ENCODE assay signal across 10 cellular contexts in genomic region chr17:45127583-45128300, GRCh38. TPM values are rescaled to one million over a fixed set of nuclear protein-coding genes. Genes with fewer than 3 reads are reported as not detected.
DNase-seq lines count a peak whose midpoint lies in the region; ATAC-seq, FAIRE-seq and TF ChIP-seq lines count a peak whose summit lies in the region.
"Had no signal": no experiment of that assay in that cellular context is flagged by ENCODE, and none has a peak within 500 bp of the region (broad histone marks: within the 10 kb centered on the region; RNA-seq: fewer than 3 reads in every experiment).

No MANE protein-coding gene starts in this region.

- DNase-seq in HT-29 (ENCODE audit: low spot score) (peak; percentile 80), K562 (ENCODE audit: extremely low read depth in 1 of 4, low spot score in 3 of 4) (no peak), keratinocyte (ENCODE audit: low read depth, low spot score) (no peak), nucleus accumbens (lab: John Stamatoyannopoulos, UW) (no peak), NCI-H2107 (lab: John Stamatoyannopoulos, UW) (no peak)
- DNase-seq: effector memory CD4-positive, alpha-beta T cell had no signal

- H4K20me1 ChIP-seq in K562 (replicated peaks; ENCODE audit: control insufficient read depth, insufficient read depth, low read length): peaks cover 6% of the 10 kb centered on the region; the same call in 1 of the 2 replicates
- no peaks in the 10 kb centered on the region for H4K20me1 ChIP-seq in keratinocyte (ENCODE audit: control insufficient read depth, extremely low read depth, insufficient read depth, low read length)

- TF ChIP-seq EP300 in K562 (IDR thresholded peaks at IDR 0.05; ENCODE audit: low read length): no peak

- no peaks in the 10 kb centered on the region; the same call in 2 of the 3 replicates for H3K79me2 ChIP-seq in K562 (ENCODE audit: control insufficient read depth, insufficient read depth, low read length)
- peaks cover 66% of the 10 kb centered on the region for H3K79me2 ChIP-seq in keratinocyte (ENCODE audit: control insufficient read depth, insufficient read depth, low read length)

- H2AFZ ChIP-seq in K562 (ENCODE audit: low read depth, low read length) (peak overlapping the region; percentile 8; the same call in 1 of the 2 replicates), keratinocyte (ENCODE audit: control insufficient read depth, low read length) (peak overlapping the region; percentile 67)

- H3K4me1 ChIP-seq in K562 (replicated peaks in 1 of 2; ENCODE audit: control insufficient read depth in 2 of 2, insufficient read depth in 2 of 2, low read length in 2 of 2): peaks cover 45 to 64% of the 10 kb centered on the region in 2 experiments
- peaks cover 63% of the 10 kb centered on the region for H3K4me1 ChIP-seq in keratinocyte (ENCODE audit: control insufficient read depth, extremely low read depth, insufficient read depth, low read length)
- H3K4me1 ChIP-seq in stomach smooth muscle (ENCODE audit: control insufficient read depth, insufficient read depth, low read length): peaks cover 59% of the 10 kb centered on the region

- H3K9ac ChIP-seq in K562 (ENCODE audit: insufficient read depth in 1 of 2, low read depth in 2 of 2, low read length in 2 of 2) (peak overlapping the region in 1 of 2 experiments; percentile 80; a peak in 2 of 4 replicates), keratinocyte (ENCODE audit: control insufficient read depth, extremely low read depth, insufficient read depth, low read length) (peak overlapping the region; percentile 55), stomach smooth muscle (ENCODE audit: low read length in 2 of 2) (peak overlapping the region in 1 of 2 donors; percentile 47)

- in situ Hi-C loops in K562 (cut with MboI): no loop called here

- intact Hi-C loops in K562 (cut with micrococcal nuclease): loop anchor here (10.0 kb wide), 1 partner anchor 113 kb away; no protein-coding TSS in a partner anchor

- CTCF ChIA-PET in K562 (lab: Yijun Ruan, JAX; ENCODE audit: low intra/inter-chr PET ratio): no interaction called here

- H3K4me3 ChIP-seq in K562 (no peak overlapping the region), keratinocyte (ENCODE audit: control insufficient read depth in 2 of 3, extremely low read depth in 1 of 3, insufficient read depth in 2 of 3, low read depth in 1 of 3, low read length in 3 of 3) (peak overlapping the region in 2 of 3 experiments; percentile 15 to 42), stomach smooth muscle (ENCODE audit: low read length in 2 of 2) (peak overlapping the region; percentile 16 to 35)

- no peak for ATAC-seq in K562
- no peak for ATAC-seq in HG02970 (IDR thresholded peaks at IDR 0.05; ENCODE audit: low FRiP score, unreplicated experiment)
- ATAC-seq in HG03045 (IDR thresholded peaks at IDR 0.05; ENCODE audit: unreplicated experiment): no peak

- no peak overlapping the region; the same call in 2 of the 3 replicates for H3K27ac ChIP-seq in K562 (ENCODE audit: extremely low read depth, low read depth, low read length)
- H3K27ac ChIP-seq in keratinocyte (ENCODE audit: control insufficient read depth, insufficient read depth, low read length): peak overlapping the region; percentile 70
- peak overlapping the region; percentile 55 for H3K27ac ChIP-seq in stomach smooth muscle (ENCODE audit: low read length)
- H3K27ac ChIP-seq: neutrophil had no signal

- H3K4me2 ChIP-seq in K562 (ENCODE audit: insufficient read depth, low read length): no peak overlapping the region
- H3K4me2 ChIP-seq in keratinocyte (ENCODE audit: control insufficient read depth, extremely low read depth, insufficient read depth, low read depth, low read length): peak overlapping the region; percentile 70

- POLR2A ChIA-PET in K562 (lab: Yijun Ruan, JAX): interaction anchor here (0.6 to 5.2 kb wide), 4 partner anchors 18 to 285 kb away, joined by 3 to 48 read pairs (median 3); partner anchors contain the start of gene HEXIM1

- no peak for FAIRE-seq in K562 (lab: Jason Lieb, UNC)
- FAIRE-seq in keratinocyte (lab: Jason Lieb, UNC): peak; percentile 88

- 63% methylated on average over 19 of the region's 20 CpGs for WGBS in K562 (ENCODE audit: insufficient coverage, low coverage, missing lambda C conversion rate)

- no TSS peak for BruUV-seq in K562 (replicated peaks; lab: Mats Ljungman, UMichigan)

- no peaks in the 10 kb centered on the region for H3K9me1 ChIP-seq in K562 (ENCODE audit: control insufficient read depth, insufficient read depth, low read length)
- no peaks in the 10 kb centered on the region for H3K9me1 ChIP-seq in keratinocyte (ENCODE audit: control insufficient read depth, extremely low read depth, insufficient read depth, low read length)

- no peak for TF ChIP-seq CTCF in K562 (IDR thresholded peaks at IDR 0.05 in 2 of 3, conservative IDR thresholded peaks at IDR 0.05 in 1 of 3; ENCODE audit: insufficient read depth in 2 of 3, low read depth in 1 of 3, low read length in 3 of 3)
- TF ChIP-seq CTCF in keratinocyte (optimal IDR thresholded peaks at IDR 0.05 in 1 of 3, IDR thresholded peaks at IDR 0.05 in 1 of 3, conservative IDR thresholded peaks at IDR 0.05 in 1 of 3; ENCODE audit: extremely low read depth in 1 of 3, insufficient read depth in 2 of 3, low read length in 3 of 3): no peak

- TF ChIP-seq RAD21 in K562 (CRISPR knock-in tag; conservative IDR thresholded peaks at IDR 0.05 in 1 of 2, IDR thresholded peaks at IDR 0.05 in 1 of 2): no peak

- H3K27me3 ChIP-seq in K562 (ENCODE audit: control insufficient read depth in 2 of 2, insufficient read depth in 2 of 2, low read length in 2 of 2) (no peaks in the 10 kb centered on the region), keratinocyte (ENCODE audit: control insufficient read depth, extremely low read depth, insufficient read depth, low read length) (no peaks in the 10 kb centered on the region), stomach smooth muscle (ENCODE audit: control insufficient read depth in 1 of 2, insufficient read depth in 2 of 2, low read length in 2 of 2) (no peaks in the 10 kb centered on the region)

- no peak for TF ChIP-seq POLR2A in K562 (conservative IDR thresholded peaks at IDR 0.05)

- no peaks in the 10 kb centered on the region for H3K36me3 ChIP-seq in K562 (ENCODE audit: control insufficient read depth, insufficient read depth, low read length)
- peaks cover 0 to 4% of the 10 kb centered on the region in 2 experiments for H3K36me3 ChIP-seq in keratinocyte (ENCODE audit: control insufficient read depth in 2 of 2, extremely low read depth in 1 of 2, insufficient read depth in 2 of 2, low read length in 2 of 2)
- no peaks in the 10 kb centered on the region for H3K36me3 ChIP-seq in stomach smooth muscle (ENCODE audit: control insufficient read depth in 2 of 2, insufficient read depth in 2 of 2, low read length in 2 of 2)
- H3K36me3 ChIP-seq: neutrophil had no signal

- dilution Hi-C loops in keratinocyte (cut with MboI; ENCODE audit: extremely low pct_ligation_motif_present, low sequenced_read_pairs): no loop called here

- H3K9me3 ChIP-seq in K562 (replicated peaks; ENCODE audit: control insufficient read depth, insufficient read depth, low read depth, low read length) (no peaks in the 10 kb centered on the region), keratinocyte (ENCODE audit: control insufficient read depth, low read depth, low read length) (no peaks in the 10 kb centered on the region), stomach smooth muscle (ENCODE audit: control insufficient read depth in 2 of 2, low read length in 2 of 2) (no peaks in the 10 kb centered on the region)
- H3K9me3 ChIP-seq: neutrophil had no signal

RNA-seq across cellular contexts. Expression of gene PLCD3, which starts 4.6 kb away (rescaled TPM):
- 130 and 142 TPM in 2 replicates for total RNA-seq in HT-29 (2014; rRNA removed; shearing (Covaris generic))
- 4.5 and 16.3 TPM in 2 replicates for total RNA-seq in K562 (2011; cell fraction: chromatin; rRNA removed; ENCODE audit: low replicate concordance)
- total RNA-seq in K562 (2011; cell fraction: nucleolus; rRNA removed): 10.4 and 13.0 TPM in 2 replicates
- total RNA-seq in K562 (2011; cell fraction: nucleoplasm; rRNA removed): 4.2 and 4.8 TPM in 2 replicates
- total RNA-seq in K562 (2014; rRNA removed) (7.5 and 8.8 TPM in 2 replicates), K562 (2014; rRNA removed; fragmentation: Illumina TruSeq; extraction: Trizol) (2.4 and 2.5 TPM in 2 replicates), K562 (2015; rRNA removed; fragmentation: Illumina TruSeq; extraction: Trizol) (4.0 and 4.6 TPM in 2 replicates), K562 (2021) (22.6 and 22.9 TPM in 2 replicates)
- polyA plus RNA-seq in K562 (2011; rRNA removed) (8.1 and 16.5 TPM in 2 replicates), K562 (2014; fragmentation: Illumina TruSeq; extraction: Trizol) (10.5 and 14.7 TPM in 2 replicates), K562 (2014; fragmentation: Nextera tagmentation; extraction: Ambion mirVana) (under 1 TPM; 0.20 to 0.27 TPM), K562 (2014; rRNA removed) (8.2 and 15.7 TPM in 2 replicates), keratinocyte (53.3 to 86.4 TPM (median 75.7 TPM) in 3 replicates)
- 15.2 and 44.8 TPM in 2 replicates for polyA plus RNA-seq in K562 (2011; cell fraction: cytosol; rRNA removed)
- 10.0 and 23.0 TPM in 2 replicates for polyA plus RNA-seq in K562 (2011; cell fraction: nucleus; rRNA removed)
- polyA plus RNA-seq in K562 (2012): 13.0 and 13.6 TPM in 2 replicates
- 1.6 and 13.2 TPM in 2 replicates for polyA minus RNA-seq in K562 (2011; rRNA and poly(A)+ RNA removed)
- polyA minus RNA-seq in K562 (2011; cell fraction: cytosol; rRNA and poly(A)+ RNA removed): 17.4 and 18.3 TPM in 2 replicates
- 3.4 and 8.9 TPM in 2 replicates for polyA minus RNA-seq in K562 (2011; cell fraction: nucleus; rRNA and poly(A)+ RNA removed)
- polyA plus RNA-seq in keratinocyte (2011; ENCODE audit: low read depth): 27.6 TPM
- 44.0 and 93.3 TPM in 2 replicates for polyA plus RNA-seq in keratinocyte (2011; cell fraction: cytosol; rRNA removed)
- 46.4 and 64.5 TPM in 2 replicates for polyA plus RNA-seq in keratinocyte (2011; cell fraction: nucleus; rRNA removed)
- polyA plus RNA-seq in keratinocyte (2012; ENCODE audit: low replicate concordance): 32.9 and 85.2 TPM in 2 replicates
- 77.9 to 252 TPM (median 124 TPM) in 3 replicates for polyA minus RNA-seq in keratinocyte
- 136 TPM for polyA minus RNA-seq in keratinocyte (2011; cell fraction: cytosol; rRNA and poly(A)+ RNA removed)
- polyA minus RNA-seq in keratinocyte (2011; cell fraction: nucleus; rRNA and poly(A)+ RNA removed): 45.5 and 47.5 TPM in 2 replicates

RNA-seq across cellular contexts. Expression of gene ACBD4, which starts 7.7 kb away (rescaled TPM):
- total RNA-seq in HT-29 (2014; rRNA removed; shearing (Covaris generic)): 12.0 and 12.3 TPM in 2 replicates
- total RNA-seq in K562 (2011; cell fraction: chromatin; rRNA removed; ENCODE audit: low replicate concordance): 14.7 and 39.0 TPM in 2 replicates
- total RNA-seq in K562 (2011; cell fraction: nucleolus; rRNA removed): 32.7 and 33.0 TPM in 2 replicates
- 14.5 and 17.5 TPM in 2 replicates for total RNA-seq in K562 (2011; cell fraction: nucleoplasm; rRNA removed)
- 5.5 and 6.3 TPM in 2 replicates for total RNA-seq in K562 (2014; rRNA removed)
- total RNA-seq in K562 (2014; rRNA removed; fragmentation: Illumina TruSeq; extraction: Trizol): 1.6 and 2.1 TPM in 2 replicates
- 2.0 and 2.1 TPM in 2 replicates for total RNA-seq in K562 (2015; rRNA removed; fragmentation: Illumina TruSeq; extraction: Trizol)
- total RNA-seq in K562 (2021): 4.7 and 5.7 TPM in 2 replicates
- polyA plus RNA-seq in K562 (2011; rRNA removed): 6.9 and 9.1 TPM in 2 replicates
- 4.9 and 7.5 TPM in 2 replicates for polyA plus RNA-seq in K562 (2011; cell fraction: cytosol; rRNA removed)
- 24.3 and 48.8 TPM in 2 replicates for polyA plus RNA-seq in K562 (2011; cell fraction: nucleus; rRNA removed)
- 6.1 and 12.0 TPM in 2 replicates for polyA plus RNA-seq in K562 (2012)
- 4.6 and 5.4 TPM in 2 replicates for polyA plus RNA-seq in K562 (2014; fragmentation: Illumina TruSeq; extraction: Trizol)
- polyA plus RNA-seq in K562 (2014; fragmentation: Nextera tagmentation; extraction: Ambion mirVana): under 1 TPM; 0.14 to 0.15 TPM
- 5.6 and 7.0 TPM in 2 replicates for polyA plus RNA-seq in K562 (2014; rRNA removed)
- polyA minus RNA-seq in K562 (2011; rRNA and poly(A)+ RNA removed): 1.8 and 2.6 TPM in 2 replicates
- polyA minus RNA-seq in K562 (2011; cell fraction: cytosol; rRNA and poly(A)+ RNA removed): 3.7 and 4.4 TPM in 2 replicates
- polyA minus RNA-seq in K562 (2011; cell fraction: nucleus; rRNA and poly(A)+ RNA removed): 17.5 and 22.5 TPM in 2 replicates
- 2.6 to 4.4 TPM (median 2.8 TPM) in 3 replicates for polyA plus RNA-seq in keratinocyte
- polyA plus RNA-seq in keratinocyte (2011; ENCODE audit: low read depth): 4.6 TPM
- polyA plus RNA-seq in keratinocyte (2011; cell fraction: cytosol; rRNA removed): 1.8 and 2.8 TPM in 2 replicates
- 7.9 and 11.8 TPM in 2 replicates for polyA plus RNA-seq in keratinocyte (2011; cell fraction: nucleus; rRNA removed)
- 3.5 and 7.2 TPM in 2 replicates for polyA plus RNA-seq in keratinocyte (2012; ENCODE audit: low replicate concordance)
- 1.3 to 3.9 TPM (median 3.9 TPM) in 3 replicates for polyA minus RNA-seq in keratinocyte
- 5.0 TPM for polyA minus RNA-seq in keratinocyte (2011; cell fraction: cytosol; rRNA and poly(A)+ RNA removed)
- 3.8 and 7.3 TPM in 2 replicates for polyA minus RNA-seq in keratinocyte (2011; cell fraction: nucleus; rRNA and poly(A)+ RNA removed)

RNA-seq across cellular contexts. Expression of gene HEXIM1, which starts 20.5 kb away (rescaled TPM):
- total RNA-seq in HT-29 (2014; rRNA removed; shearing (Covaris generic)): 9.4 and 9.6 TPM in 2 replicates
- 13.2 and 13.4 TPM in 2 replicates for total RNA-seq in K562 (2011; cell fraction: chromatin; rRNA removed; ENCODE audit: low replicate concordance)
- 10.9 and 13.0 TPM in 2 replicates for total RNA-seq in K562 (2011; cell fraction: nucleolus; rRNA removed)
- total RNA-seq in K562 (2011; cell fraction: nucleoplasm; rRNA removed): 15.3 and 17.7 TPM in 2 replicates
- total RNA-seq in K562 (2014; rRNA removed): 18.5 and 18.8 TPM in 2 replicates
- 4.0 and 4.2 TPM in 2 replicates for total RNA-seq in K562 (2014; rRNA removed; fragmentation: Illumina TruSeq; extraction: Trizol)
- 6.6 and 7.3 TPM in 2 replicates for total RNA-seq in K562 (2015; rRNA removed; fragmentation: Illumina TruSeq; extraction: Trizol)
- total RNA-seq in K562 (2021): 21.4 and 28.3 TPM in 2 replicates
- polyA plus RNA-seq in K562 (2011; rRNA removed): 7.9 and 9.1 TPM in 2 replicates
- 8.8 and 11.7 TPM in 2 replicates for polyA plus RNA-seq in K562 (2011; cell fraction: cytosol; rRNA removed)
- 7.8 and 10.5 TPM in 2 replicates for polyA plus RNA-seq in K562 (2011; cell fraction: nucleus; rRNA removed)
- polyA plus RNA-seq in K562 (2012): 18.0 and 23.2 TPM in 2 replicates
- 20.9 and 27.2 TPM in 2 replicates for polyA plus RNA-seq in K562 (2014; fragmentation: Illumina TruSeq; extraction: Trizol)
- 1 to 10 TPM; 1.4 to 1.6 TPM for polyA plus RNA-seq in K562 (2014; fragmentation: Nextera tagmentation; extraction: Ambion mirVana)
- 24.4 and 26.2 TPM in 2 replicates for polyA plus RNA-seq in K562 (2014; rRNA removed)
- polyA minus RNA-seq in K562 (2011; rRNA and poly(A)+ RNA removed): 3.2 and 4.6 TPM in 2 replicates
- polyA minus RNA-seq in K562 (2011; cell fraction: cytosol; rRNA and poly(A)+ RNA removed): 5.6 and 6.3 TPM in 2 replicates
- polyA minus RNA-seq in K562 (2011; cell fraction: nucleus; rRNA and poly(A)+ RNA removed): 3.8 and 7.1 TPM in 2 replicates
- polyA plus RNA-seq in keratinocyte: 15.3 to 22.2 TPM (median 19.9 TPM) in 3 replicates
- polyA plus RNA-seq in keratinocyte (2011; ENCODE audit: low read depth): 17.4 TPM
- 13.2 and 16.9 TPM in 2 replicates for polyA plus RNA-seq in keratinocyte (2011; cell fraction: cytosol; rRNA removed)
- polyA plus RNA-seq in keratinocyte (2011; cell fraction: nucleus; rRNA removed): 55.2 and 57.6 TPM in 2 replicates
- polyA plus RNA-seq in keratinocyte (2012; ENCODE audit: low replicate concordance): 20.4 and 40.9 TPM in 2 replicates
- 6.6 to 11.5 TPM (median 6.8 TPM) in 3 replicates for polyA minus RNA-seq in keratinocyte
- 13.8 TPM for polyA minus RNA-seq in keratinocyte (2011; cell fraction: cytosol; rRNA and poly(A)+ RNA removed)
- polyA minus RNA-seq in keratinocyte (2011; cell fraction: nucleus; rRNA and poly(A)+ RNA removed): 12.7 and 19.0 TPM in 2 replicates

RNA-seq across cellular contexts. Expression of gene HEXIM2, which starts 33.9 kb away (rescaled TPM):
- total RNA-seq in HT-29 (2014; rRNA removed; shearing (Covaris generic)): 9.0 and 9.5 TPM in 2 replicates
- 1.4 TPM in 1 of 2 replicates, not detected in the other for total RNA-seq in K562 (2011; cell fraction: chromatin; rRNA removed; ENCODE audit: low replicate concordance)
- 0.83 and 1.2 TPM in 2 replicates for total RNA-seq in K562 (2011; cell fraction: nucleolus; rRNA removed)
- total RNA-seq in K562 (2011; cell fraction: nucleoplasm; rRNA removed): 0.69 and 1.2 TPM in 2 replicates
- total RNA-seq in K562 (2014; rRNA removed) (2.7 and 3.4 TPM in 2 replicates), K562 (2014; rRNA removed; fragmentation: Illumina TruSeq; extraction: Trizol) (0.29 and 0.69 TPM in 2 replicates), K562 (2015; rRNA removed; fragmentation: Illumina TruSeq; extraction: Trizol) (1.4 and 1.8 TPM in 2 replicates), K562 (2021) (2.0 and 2.1 TPM in 2 replicates)
- polyA plus RNA-seq in K562 (2011; rRNA removed) (1.1 and 1.6 TPM in 2 replicates), K562 (2014; fragmentation: Illumina TruSeq; extraction: Trizol) (1.1 and 1.9 TPM in 2 replicates), K562 (2014; fragmentation: Nextera tagmentation; extraction: Ambion mirVana) (not detected), K562 (2014; rRNA removed) (0.86 and 1.8 TPM in 2 replicates), keratinocyte (2.3 to 3.4 TPM (median 3.1 TPM) in 3 replicates)
- polyA plus RNA-seq in K562 (2011; cell fraction: cytosol; rRNA removed): 1.7 and 2.5 TPM in 2 replicates
- 0.98 and 1.1 TPM in 2 replicates for polyA plus RNA-seq in K562 (2011; cell fraction: nucleus; rRNA removed)
- polyA plus RNA-seq in K562 (2012): 2.3 and 2.8 TPM in 2 replicates
- polyA minus RNA-seq in K562 (2011; rRNA and poly(A)+ RNA removed): 0.46 and 0.72 TPM in 2 replicates
- not detected in 2 replicates for polyA minus RNA-seq in K562 (2011; cell fraction: cytosol; rRNA and poly(A)+ RNA removed)
- 0.54 and 1.3 TPM in 2 replicates for polyA minus RNA-seq in K562 (2011; cell fraction: nucleus; rRNA and poly(A)+ RNA removed)
- polyA plus RNA-seq in keratinocyte (2011; ENCODE audit: low read depth): 1.1 TPM
- polyA plus RNA-seq in keratinocyte (2011; cell fraction: cytosol; rRNA removed): 1.3 and 3.0 TPM in 2 replicates
- 1.7 and 2.3 TPM in 2 replicates for polyA plus RNA-seq in keratinocyte (2011; cell fraction: nucleus; rRNA removed)
- 1.7 and 3.3 TPM in 2 replicates for polyA plus RNA-seq in keratinocyte (2012; ENCODE audit: low replicate concordance)
- 0.63 to 2.7 TPM (median 1.4 TPM) in 3 replicates for polyA minus RNA-seq in keratinocyte
- 2.1 TPM for polyA minus RNA-seq in keratinocyte (2011; cell fraction: cytosol; rRNA and poly(A)+ RNA removed)
- 0.74 and 0.93 TPM in 2 replicates for polyA minus RNA-seq in keratinocyte (2011; cell fraction: nucleus; rRNA and poly(A)+ RNA removed)
